Comparison of ENCODE assay signal across 16 cellular contexts in the genomic region with DNA sequence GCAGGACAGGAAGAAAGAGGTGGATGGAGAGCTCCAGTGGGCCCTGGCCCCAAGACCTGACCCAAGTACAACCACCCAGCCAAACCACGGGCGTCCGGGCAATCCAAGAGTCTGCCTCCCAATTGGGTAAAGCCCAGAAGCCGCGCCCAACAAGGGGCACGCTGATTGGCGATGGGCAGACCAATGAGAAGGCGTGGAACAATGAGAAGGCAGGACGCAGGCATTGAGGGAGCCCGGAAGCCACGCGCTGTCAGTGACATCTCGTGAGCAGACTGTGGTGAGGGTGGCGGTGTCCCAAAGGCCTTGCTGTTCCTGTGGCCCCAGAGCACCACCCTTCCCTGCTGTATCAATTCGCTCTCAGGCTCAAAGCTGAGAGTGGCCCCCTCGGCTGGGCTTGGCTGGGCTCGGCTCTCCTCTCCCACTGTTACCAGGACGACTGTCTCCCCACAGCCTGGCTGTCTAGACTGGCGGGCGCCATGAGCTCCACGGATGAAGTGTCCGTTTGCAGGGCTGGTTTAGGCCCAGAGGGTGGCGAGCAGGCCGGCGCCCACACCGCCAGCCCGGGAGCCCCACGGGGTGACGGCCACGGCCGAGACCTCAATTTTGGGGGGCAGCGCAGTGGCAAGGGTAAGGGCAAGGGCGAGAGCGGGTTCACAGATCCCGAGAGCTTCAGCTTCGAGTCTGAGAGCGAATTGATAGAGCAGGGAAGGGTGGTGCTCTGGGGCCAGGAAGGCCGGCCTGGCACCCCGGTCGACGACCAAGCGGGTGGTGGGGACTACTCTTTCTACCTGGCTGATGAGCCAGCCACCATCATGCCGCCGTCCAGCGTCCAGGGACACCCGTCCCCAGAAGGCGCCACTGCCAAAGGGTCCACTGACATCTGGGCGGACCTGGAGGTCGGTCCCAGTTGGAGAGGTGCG.
"Had no signal": no experiment of that assay in that cellular context is flagged by ENCODE, and none has a peak within 500 bp of the region (broad histone marks: within the 10 kb centered on the region; RNA-seq: fewer than 3 reads in every experiment).

A gene (plus strand): TSS at position 219 of the 920 bp plus-strand sequence.

- H3K27me3 ChIP-seq: gastrocnemius medialis, heart right ventricle, pancreas had no signal

- H3K4me3 Mint-ChIP-seq: activated naive CD4-positive, alpha-beta T cell treated with anti-CD3 and anti-CD28 coated beads, Interleukin-2, amount 10 ng/mL, durations not matched to agents 7 days and 5 days; naive B cell; stimulated activated naive CD8-positive, alpha-beta T cell treated with anti-CD3 and anti-CD28 coated beads, Interleukin-15, amount 100 ng/mL, for 72 hours had no signal

- DNase-seq: activated CD4-positive, alpha-beta T cell treated with anti-CD3 and anti-CD28 coated beads, Interleukin-2, amount 50 U/mL, for 1 hour; activated CD4-positive, CD25-positive, alpha-beta regulatory T cell; activated naive CD4-positive, alpha-beta T cell treated with anti-CD3 and anti-CD28 coated beads, Interleukin-2, amount 10 ng/mL, durations not matched to agents 7 days and 5 days; activated T-cell treated with anti-CD3 and anti-CD28 coated beads, Interleukin-2, amount 50 U/mL, for 1 hour; dermis blood vessel endothelial cell; gastrocnemius medialis; heart right ventricle; naive B cell; stimulated activated CD4-positive, alpha-beta T cell treated with anti-CD3 and anti-CD28 coated beads, Interleukin-1b, Interleukin-23, amount 100 ng/mL, for 48 hours; stimulated activated naive CD8-positive, alpha-beta T cell treated with anti-CD3 and anti-CD28 coated beads, Interleukin-15, amount 100 ng/mL, for 72 hours had no signal

- H3K36me3 ChIP-seq: gastrocnemius medialis, heart right ventricle, pancreas, thoracic aorta had no signal

- H3K4me3 ChIP-seq: gastrocnemius medialis, heart right ventricle, pancreas, thoracic aorta had no signal

- H3K27ac Mint-ChIP-seq: activated naive CD4-positive, alpha-beta T cell treated with anti-CD3 and anti-CD28 coated beads, Interleukin-2, amount 10 ng/mL, durations not matched to agents 7 days and 5 days; activated T-helper 2 cell treated with anti-CD3 and anti-CD28 coated beads, Interferon-gamma antibody, Interleukin-2, Interleukin-4, amounts not matched to agents 10 μg/mL and 5 μg/mL and 100 μg/mL, durations not matched to agents 14 hours and 24 hours and 36 hours; naive B cell had no signal

- FAIRE-seq: astrocyte, bronchial epithelial cell, islet of Langerhans, pancreas had no signal

- H3K4me1 ChIP-seq: gastrocnemius medialis, heart right ventricle, pancreas had no signal

- H3K36me3 Mint-ChIP-seq: activated naive CD4-positive, alpha-beta T cell treated with anti-CD3 and anti-CD28 coated beads, Interleukin-2, amount 10 ng/mL, durations not matched to agents 7 days and 5 days; naive B cell had no signal

- H3K9me3 ChIP-seq: gastrocnemius medialis, heart right ventricle, pancreas, thoracic aorta had no signal

- H3K9me3 Mint-ChIP-seq: activated naive CD4-positive, alpha-beta T cell treated with anti-CD3 and anti-CD28 coated beads, Interleukin-2, amount 10 ng/mL, durations not matched to agents 7 days and 5 days; activated T-helper 2 cell treated with anti-CD3 and anti-CD28 coated beads, Interferon-gamma antibody, Interleukin-2, Interleukin-4, amounts not matched to agents 10 μg/mL and 5 μg/mL and 100 μg/mL, durations not matched to agents 14 hours and 24 hours and 36 hours; naive B cell; stimulated activated naive CD8-positive, alpha-beta T cell treated with anti-CD3 and anti-CD28 coated beads, Interleukin-15, amount 100 ng/mL, for 72 hours had no signal

- H3K27ac ChIP-seq: gastrocnemius medialis, heart right ventricle, pancreas, thoracic aorta had no signal
